ENCODE assay signal across 22 cellular contexts in genomic region chr20:63472862-63473390, GRCh38. TPM values are rescaled to one million over a fixed set of nuclear protein-coding genes. Genes with fewer than 3 reads are reported as not detected.
DNase-seq lines count a peak whose midpoint lies in the region; ATAC-seq, FAIRE-seq and TF ChIP-seq lines count a peak whose summit lies in the region.
"Had no signal": no experiment of that assay in that cellular context is flagged by ENCODE, and none has a peak within 500 bp of the region (broad histone marks: within the 10 kb centered on the region; RNA-seq: fewer than 3 reads in every experiment).

No MANE protein-coding gene starts in this region.

- DNase-seq in HepG2 (ENCODE audit: low spot score) (no peak), right lobe of liver (no peak), Panc1 (ENCODE audit: low read depth, low spot score) (no peak), endodermal cell (no peak), neuronal stem cell (ENCODE audit: low spot score) (no peak), RPMI8226 (no peak), Kasumi-1 (lab: John Stamatoyannopoulos, UW) (no peak)
- DNase-seq in stimulated activated CD8-positive, alpha-beta memory T cell treated with anti-CD3 and anti-CD28 coated beads, Interleukin-4, amount 100 ng/mL, for 48 hours, result no peak
- DNase-seq: CD8-positive, alpha-beta T cell; DMS 273 treated with DMSO at 0.1 percent for 48 hours; GF-D8; IMR-90; NCI-H1048; NCI-H1694; NCI-H2029 treated with DMSO at 0.1 percent for 48 hours; NK-92 treated with Interleukin-12 subunit alpha and Interleukin-12 subunit beta, amount 100 ng/mL, for 24 hours; Peyer's patch; SIG-M5 had no signal

- TF ChIP-seq EP300 in HepG2 (IDR thresholded peaks at IDR 0.05; ENCODE audit: low read depth in 2 of 2, low read length in 2 of 2) (no peak), HepG2 (CRISPR knock-in tag; IDR thresholded peaks at IDR 0.05; ENCODE audit: borderline replicate concordance) (no peak)

- CTCF ChIA-PET in HepG2 (lab: Yijun Ruan, JAX; ENCODE audit: low intra/inter-chr PET ratio, low total read pairs), result no interaction called here
- CTCF ChIA-PET in Panc1 (lab: Charles Lee), result no interaction called here

- H3K9ac ChIP-seq in HepG2 (ENCODE audit: insufficient read depth, low read depth, low read length), result no peak overlapping the region
- no peak overlapping the region for H3K9ac ChIP-seq in endodermal cell (ENCODE audit: extremely low read depth, low read length, poor library complexity, severe bottlenecking)
- H3K9ac ChIP-seq in neuronal stem cell (ENCODE audit: low read depth, low read length, poor library complexity), result no peak overlapping the region
- H3K9ac ChIP-seq: KMS-11 had no signal

- no peak for FAIRE-seq in HepG2 (lab: Jason Lieb, UNC)
- FAIRE-seq: GM12891, GM19239 had no signal

- H3K4ac ChIP-seq in neuronal stem cell (ENCODE audit: low read length), result no peak overlapping the region

- H2BK15ac ChIP-seq in neuronal stem cell (ENCODE audit: low read length), result peak overlapping the region; percentile 71

- no peaks in the 10 kb centered on the region for H3K79me2 ChIP-seq in HepG2 (ENCODE audit: insufficient read depth, low read length)

- peak overlapping the region; percentile 66 for H2BK5ac ChIP-seq in neuronal stem cell (ENCODE audit: low read length)

- H4K20me1 ChIP-seq in HepG2 (ENCODE audit: insufficient read depth, low read length), result peaks cover 6% of the 10 kb centered on the region; the same call in 1 of the 2 replicates

- peak overlapping the region; percentile 65 for H3K18ac ChIP-seq in neuronal stem cell (ENCODE audit: low read length)

- peaks cover 32% of the 10 kb centered on the region for H3K27me3 Mint-ChIP-seq in endodermal cell (ENCODE audit: insufficient read depth)

- 41% methylated on average over 10 of the region's 13 CpGs for WGBS in HepG2 (ENCODE audit: low lambda C conversion rate)
- 16% methylated on average over 9 of the region's 13 CpGs for WGBS in right lobe of liver (ENCODE audit: insufficient coverage, low coverage, low lambda C conversion rate, missing lambda C conversion rate)
- WGBS in endodermal cell (ENCODE audit: insufficient coverage in 1 of 2, insufficient read length in 1 of 2), 2 experiments, result 72 to 82% methylated on average over 6 to 11 of the region's 13 CpGs
- WGBS in neuronal stem cell (ENCODE audit: extremely low coverage in 2 of 2, insufficient read length in 2 of 2, insufficient replicate concordance in 1 of 2), 2 donors, result no CpG with 5 or more reads among the region's 13 CpGs

- peak overlapping the region; percentile 11 for H3K4me3 Mint-ChIP-seq in endodermal cell
- H3K4me3 Mint-ChIP-seq: CD8-positive, alpha-beta T cell had no signal

- POLR2A ChIA-PET in HepG2 (lab: Yijun Ruan, JAX), result no interaction called here
- POLR2A ChIA-PET in Panc1 (lab: Charles Lee), result no interaction called here

- H3K36me3 ChIP-seq in HepG2 (replicated peaks in 1 of 2; ENCODE audit: control insufficient read depth in 1 of 2, insufficient read depth in 2 of 2, low read length in 2 of 2) (no peaks in the 10 kb centered on the region), right lobe of liver (no peaks in the 10 kb centered on the region), Panc1 (ENCODE audit: control insufficient read depth, insufficient read depth, low read length) (no peaks in the 10 kb centered on the region; the same call in 1 of the 2 replicates), endodermal cell (ENCODE audit: control insufficient read depth, insufficient read depth, low read length) (no peaks in the 10 kb centered on the region), neuronal stem cell (replicated peaks in 1 of 2; ENCODE audit: control insufficient read depth in 2 of 2, insufficient read depth in 2 of 2, low read length in 2 of 2) (peaks cover 0 to 14% of the 10 kb centered on the region in 2 donors)
- H3K36me3 ChIP-seq: Peyer's patch had no signal

- no peak overlapping the region for H4K8ac ChIP-seq in neuronal stem cell (ENCODE audit: low read depth, low read length)

- peak overlapping the region; percentile 80 for H3K23ac ChIP-seq in neuronal stem cell (ENCODE audit: low read depth, low read length, poor library complexity)

- no peak overlapping the region for H3K4me3 ChIP-seq in HepG2 (replicated peaks in 1 of 3; ENCODE audit: insufficient read depth in 1 of 3, low read depth in 2 of 3, low read length in 3 of 3)
- no peak overlapping the region for H3K4me3 ChIP-seq in right lobe of liver
- H3K4me3 ChIP-seq in Panc1 (ENCODE audit: low read depth in 2 of 2, low read length in 2 of 2), result no peak overlapping the region
- no peak overlapping the region for H3K4me3 ChIP-seq in endodermal cell (ENCODE audit: low read length)
- no peak overlapping the region for H3K4me3 ChIP-seq in neuronal stem cell (ENCODE audit: low read length in 2 of 2)

- in situ Hi-C loops in HepG2 (cut with HindIII; ENCODE audit: extremely low pct_ligation_motif_present, low pct_unique_long_range_greater_than_20kb), result no loop called here
- in situ Hi-C loops in Panc1 (cut with HindIII; ENCODE audit: low pct_unique_long_range_greater_than_20kb, low sequenced_read_pairs), result no loop called here

- H2AFZ ChIP-seq in HepG2 (ENCODE audit: low read length), result no peak overlapping the region
- H2AFZ ChIP-seq in neuronal stem cell (ENCODE audit: low read length), result no peak overlapping the region

- peaks cover 8% of the 10 kb centered on the region for H3K79me1 ChIP-seq in neuronal stem cell (ENCODE audit: low read depth, low read length)

- H3K9me3 ChIP-seq in HepG2 (ENCODE audit: low read length) (no peaks in the 10 kb centered on the region), right lobe of liver (no peaks in the 10 kb centered on the region), Panc1 (ENCODE audit: control insufficient read depth, insufficient read depth, low read depth, low read length) (no peaks in the 10 kb centered on the region), endodermal cell (ENCODE audit: control insufficient read depth, low read length) (no peaks in the 10 kb centered on the region), neuronal stem cell (replicated peaks in 1 of 2; ENCODE audit: control insufficient read depth in 2 of 2, insufficient read depth in 1 of 2, low read depth in 1 of 2, low read length in 2 of 2) (no peaks in the 10 kb centered on the region)
- H3K9me3 ChIP-seq: Peyer's patch had no signal

- TF ChIP-seq POLR2A in HepG2 (IDR thresholded peaks at IDR 0.05; ENCODE audit: insufficient read depth in 1 of 2, low read depth in 2 of 2, low read length in 2 of 2) (no peak), right lobe of liver (IDR thresholded peaks at IDR 0.05) (no peak)

- no peak overlapping the region for H2BK120ac ChIP-seq in neuronal stem cell (ENCODE audit: low read depth, low read length)

- intact Hi-C loops in HepG2 (cut with micrococcal nuclease; ENCODE audit: unreplicated experiment), result no loop called here
- intact Hi-C loops in right lobe of liver (cut with DNase I), result no loop called here
- intact Hi-C loops in Panc1 (cut with micrococcal nuclease; ENCODE audit: unreplicated experiment), result no loop called here

- no peak overlapping the region for H3K27ac ChIP-seq in HepG2 (ENCODE audit: extremely low read length, insufficient read depth, low read length)
- no peak overlapping the region for H3K27ac ChIP-seq in right lobe of liver
- H3K27ac ChIP-seq in Panc1 (ENCODE audit: low read length), result 0 out of 2 replicates have a peak overlapping the region, but pooled peaks have one; percentile 23
- no peak overlapping the region for H3K27ac ChIP-seq in endodermal cell (ENCODE audit: low read depth, low read length)
- H3K27ac ChIP-seq in neuronal stem cell (replicated peaks; ENCODE audit: low read length), result no peak overlapping the region
- H3K27ac ChIP-seq: KMS-11, Peyer's patch had no signal

- H2AK5ac ChIP-seq in neuronal stem cell (ENCODE audit: low read depth, low read length), result peak overlapping the region; percentile 52

- H3K27me3 ChIP-seq in HepG2 (ENCODE audit: control insufficient read depth in 1 of 2, insufficient read depth in 2 of 2, low read length in 2 of 2) (peaks cover 40 to 86% of the 10 kb centered on the region in 2 experiments), right lobe of liver (peaks cover 0 to 22% of the 10 kb centered on the region in 2 donors), Panc1 (ENCODE audit: control insufficient read depth, insufficient read depth, low read length) (no peaks in the 10 kb centered on the region), endodermal cell (ENCODE audit: control insufficient read depth, insufficient read depth, low read length, poor library complexity, severe bottlenecking) (peaks cover 28% of the 10 kb centered on the region), neuronal stem cell (ENCODE audit: control insufficient read depth in 3 of 3, insufficient read depth in 3 of 3, low read depth in 1 of 3, low read length in 3 of 3) (peaks cover 0 to 42% (median 17%) of the 10 kb centered on the region in 3 experiments)

- no peaks in the 10 kb centered on the region for H3K4me1 ChIP-seq in HepG2 (ENCODE audit: insufficient read depth, low read length)
- peaks cover 0 to 4% (median 0%) of the 10 kb centered on the region in 4 donors for H3K4me1 ChIP-seq in right lobe of liver
- H3K4me1 ChIP-seq in Panc1 (ENCODE audit: control insufficient read depth, insufficient read depth, low read length), result peaks cover 13% of the 10 kb centered on the region
- no peaks in the 10 kb centered on the region for H3K4me1 ChIP-seq in endodermal cell (ENCODE audit: control insufficient read depth, insufficient read depth, low read length)
- H3K4me1 ChIP-seq in neuronal stem cell (ENCODE audit: control insufficient read depth in 2 of 2, insufficient read depth in 1 of 2, low read depth in 1 of 2, low read length in 2 of 2), result peaks cover 12 to 35% of the 10 kb centered on the region in 2 donors

- ATAC-seq in HepG2, result no peak
- ATAC-seq in right lobe of liver, result no peak
- ATAC-seq in Panc1, result no peak
- ATAC-seq: CD8-positive, alpha-beta T cell had no signal

- no peak for TF ChIP-seq RAD21 in HepG2 (CRISPR knock-in tag; IDR thresholded peaks at IDR 0.05)

- TF ChIP-seq CTCF in HepG2 (CRISPR knock-in tag; IDR thresholded peaks at IDR 0.05), result no peak
- no peak for TF ChIP-seq CTCF in right lobe of liver (IDR thresholded peaks at IDR 0.05)
- TF ChIP-seq CTCF in Panc1 (IDR thresholded peaks at IDR 0.05), result no peak
- TF ChIP-seq CTCF in endodermal cell (conservative IDR thresholded peaks at IDR 0.05), result no peak

- H3K36me3 Mint-ChIP-seq in endodermal cell (ENCODE audit: low read depth), result no peaks in the 10 kb centered on the region
- H3K36me3 Mint-ChIP-seq: CD8-positive, alpha-beta T cell had no signal

- H3K9me3 Mint-ChIP-seq in endodermal cell, result no peaks in the 10 kb centered on the region
- H3K9me3 Mint-ChIP-seq: CD8-positive, alpha-beta T cell had no signal

- no peak overlapping the region for H4K91ac ChIP-seq in neuronal stem cell (ENCODE audit: low read depth, low read length, poor library complexity)

- no TSS peak for BruUV-seq in HepG2 (replicated peaks; lab: Mats Ljungman, UMichigan)
- BruUV-seq in Panc1 (replicated peaks; lab: Mats Ljungman, UMichigan), result no TSS peak

- H3K14ac ChIP-seq in neuronal stem cell (ENCODE audit: low read length), result peak overlapping the region; percentile 64

- H3K4me2 ChIP-seq in HepG2 (ENCODE audit: low read depth, low read length) (no peak overlapping the region), neuronal stem cell (ENCODE audit: insufficient read depth, low read length, poor library complexity, severe bottlenecking) (peak overlapping the region; percentile 11)
- H3K4me2 ChIP-seq: KMS-11 had no signal

- no peaks in the 10 kb centered on the region for H3K4me1 Mint-ChIP-seq in endodermal cell

- no peak overlapping the region for H3K27ac Mint-ChIP-seq in endodermal cell
- H3K27ac Mint-ChIP-seq: CD8-positive, alpha-beta T cell had no signal

- no peak overlapping the region for H2BK12ac ChIP-seq in neuronal stem cell (ENCODE audit: low read length)

RNA-seq across cellular contexts. Expression of gene KCNQ2, which starts 0.5 kb away (rescaled TPM):
- total RNA-seq in HepG2 (2016; rRNA removed; fragmentation: Illumina TruSeq; extraction: Trizol), result not detected in 2 replicates
- not detected in 2 replicates for total RNA-seq in HepG2 (2016; cell fraction: cytosol; rRNA removed; fragmentation: Illumina TruSeq; extraction: Trizol; ENCODE audit: low read depth)
- not detected in 2 replicates for total RNA-seq in HepG2 (2016; cell fraction: insoluble cytoplasmic fraction; rRNA removed; fragmentation: Illumina TruSeq; extraction: Trizol)
- total RNA-seq in HepG2 (2016; cell fraction: membrane; rRNA removed; fragmentation: Illumina TruSeq; extraction: Trizol), result not detected in 2 replicates
- total RNA-seq in HepG2 (2016; cell fraction: nucleus; rRNA removed; fragmentation: Illumina TruSeq; extraction: Trizol), result not detected in 2 replicates
- polyA plus RNA-seq in HepG2 (2011; rRNA removed), result not detected in 2 replicates
- not detected in 2 replicates for polyA plus RNA-seq in HepG2 (2011; cell fraction: cytosol; rRNA removed)
- polyA plus RNA-seq in HepG2 (2011; cell fraction: nucleus; rRNA removed), result 0.03 and 0.10 TPM in 2 replicates
- polyA plus RNA-seq in HepG2 (2012), result not detected in 2 replicates
- polyA plus RNA-seq in HepG2 (2016; cell fraction: cytosol; fragmentation: Illumina TruSeq; extraction: Trizol; ENCODE audit: low read depth), result not detected in 2 replicates
- not detected in 2 replicates for polyA plus RNA-seq in HepG2 (2016; cell fraction: insoluble cytoplasmic fraction; fragmentation: Illumina TruSeq; extraction: Trizol; ENCODE audit: low read depth)
- not detected in 2 replicates for polyA plus RNA-seq in HepG2 (2016; cell fraction: membrane; fragmentation: Illumina TruSeq; extraction: Trizol; ENCODE audit: low read depth)
- polyA plus RNA-seq in HepG2 (2016; cell fraction: nucleus; fragmentation: Illumina TruSeq; extraction: Trizol; ENCODE audit: insufficient read depth, low read depth), result not detected in 2 replicates
- polyA minus RNA-seq in HepG2 (2011; rRNA and poly(A)+ RNA removed; ENCODE audit: low replicate concordance), result 0.02 and 1.2 TPM in 2 replicates
- not detected in 2 replicates for polyA minus RNA-seq in HepG2 (2011; cell fraction: cytosol; rRNA and poly(A)+ RNA removed)
- not detected in 2 replicates for polyA minus RNA-seq in HepG2 (2011; cell fraction: nucleus; rRNA and poly(A)+ RNA removed)
- total RNA-seq in right lobe of liver, result not detected
- total RNA-seq in Panc1 (2021; ENCODE audit: unreplicated experiment), result 19.4 TPM
- 37.9 TPM for polyA plus RNA-seq in Panc1 (2012; ENCODE audit: insufficient read length)
- total RNA-seq in endodermal cell, result 10 to 100 TPM; 36.4 to 62.8 TPM
- 111 TPM for polyA plus RNA-seq in endodermal cell (2013, experiment 1 of 2)
- 96.8 TPM for polyA plus RNA-seq in endodermal cell (2013, experiment 2 of 2)
- polyA plus RNA-seq in neuronal stem cell (2013, experiment 1 of 2), result 79.3 TPM
- 73.4 TPM for polyA plus RNA-seq in neuronal stem cell (2013, experiment 2 of 2)
- total RNA-seq: CD8-positive, alpha-beta T cell; IMR-90; Peyer's patch had no signal
- polyA plus RNA-seq: AG04450 had no signal

RNA-seq across cellular contexts. Expression of gene EEF1A2, which starts 26.0 kb away (rescaled TPM):
- total RNA-seq in HepG2 (2016; rRNA removed; fragmentation: Illumina TruSeq; extraction: Trizol), result 0.36 and 0.44 TPM in 2 replicates
- total RNA-seq in HepG2 (2016; cell fraction: cytosol; rRNA removed; fragmentation: Illumina TruSeq; extraction: Trizol; ENCODE audit: low read depth), result 0.51 TPM in 1 of 2 replicates, not detected in the other
- 0.18 and 0.37 TPM in 2 replicates for total RNA-seq in HepG2 (2016; cell fraction: insoluble cytoplasmic fraction; rRNA removed; fragmentation: Illumina TruSeq; extraction: Trizol)
- total RNA-seq in HepG2 (2016; cell fraction: membrane; rRNA removed; fragmentation: Illumina TruSeq; extraction: Trizol), result 0.90 and 1.00 TPM in 2 replicates
- total RNA-seq in HepG2 (2016; cell fraction: nucleus; rRNA removed; fragmentation: Illumina TruSeq; extraction: Trizol), result 0.22 and 0.47 TPM in 2 replicates
- polyA plus RNA-seq in HepG2 (2011; rRNA removed), result 0.87 and 1.8 TPM in 2 replicates
- 1.6 and 1.7 TPM in 2 replicates for polyA plus RNA-seq in HepG2 (2011; cell fraction: cytosol; rRNA removed)
- 2.6 and 2.9 TPM in 2 replicates for polyA plus RNA-seq in HepG2 (2011; cell fraction: nucleus; rRNA removed)
- 1.0 and 4.0 TPM in 2 replicates for polyA plus RNA-seq in HepG2 (2012)
- 0.58 and 0.81 TPM in 2 replicates for polyA plus RNA-seq in HepG2 (2016; cell fraction: cytosol; fragmentation: Illumina TruSeq; extraction: Trizol; ENCODE audit: low read depth)
- 0.54 and 1.5 TPM in 2 replicates for polyA plus RNA-seq in HepG2 (2016; cell fraction: insoluble cytoplasmic fraction; fragmentation: Illumina TruSeq; extraction: Trizol; ENCODE audit: low read depth)
- polyA plus RNA-seq in HepG2 (2016; cell fraction: membrane; fragmentation: Illumina TruSeq; extraction: Trizol; ENCODE audit: low read depth), result 0.81 and 1.1 TPM in 2 replicates
- polyA plus RNA-seq in HepG2 (2016; cell fraction: nucleus; fragmentation: Illumina TruSeq; extraction: Trizol; ENCODE audit: insufficient read depth, low read depth), result 1.2 and 1.5 TPM in 2 replicates
- 1.4 and 21.5 TPM in 2 replicates for polyA minus RNA-seq in HepG2 (2011; rRNA and poly(A)+ RNA removed; ENCODE audit: low replicate concordance)
- polyA minus RNA-seq in HepG2 (2011; cell fraction: cytosol; rRNA and poly(A)+ RNA removed), result 1.1 and 3.3 TPM in 2 replicates
- polyA minus RNA-seq in HepG2 (2011; cell fraction: nucleus; rRNA and poly(A)+ RNA removed), result 0.75 and 1.0 TPM in 2 replicates
- 100 to 1,000 TPM in 2 of 6 experiments, 1 to 10 TPM in 1, under 1 TPM in 3; 0.22 to 153 (median 1.0) TPM for total RNA-seq in right lobe of liver
- total RNA-seq in Panc1 (2021; ENCODE audit: unreplicated experiment), result 178 TPM
- 392 TPM for polyA plus RNA-seq in Panc1 (2012; ENCODE audit: insufficient read length)
- 10 to 100 TPM; 12.1 to 22.6 TPM for total RNA-seq in endodermal cell
- 24.7 TPM for polyA plus RNA-seq in endodermal cell (2013, experiment 1 of 2)
- polyA plus RNA-seq in endodermal cell (2013, experiment 2 of 2), result 18.3 TPM
- polyA plus RNA-seq in neuronal stem cell (2013, experiment 1 of 2), result 0.57 TPM
- polyA plus RNA-seq in neuronal stem cell (2013, experiment 2 of 2), result 0.96 TPM

RNA-seq across cellular contexts. Expression of gene PPDPF, which starts 47.6 kb away (rescaled TPM):
- total RNA-seq in HepG2 (2016; rRNA removed; fragmentation: Illumina TruSeq; extraction: Trizol) (6.0 and 7.0 TPM in 2 replicates), right lobe of liver (10 to 100 TPM; 50.2 to 99.4 (median 76.7) TPM), Panc1 (2021; ENCODE audit: unreplicated experiment) (241 TPM), endodermal cell (100 to 1,000 TPM; 247 to 296 TPM)
- 21.9 and 23.8 TPM in 2 replicates for total RNA-seq in HepG2 (2016; cell fraction: cytosol; rRNA removed; fragmentation: Illumina TruSeq; extraction: Trizol; ENCODE audit: low read depth)
- total RNA-seq in HepG2 (2016; cell fraction: insoluble cytoplasmic fraction; rRNA removed; fragmentation: Illumina TruSeq; extraction: Trizol), result 4.3 and 5.4 TPM in 2 replicates
- 16.4 and 22.5 TPM in 2 replicates for total RNA-seq in HepG2 (2016; cell fraction: membrane; rRNA removed; fragmentation: Illumina TruSeq; extraction: Trizol)
- total RNA-seq in HepG2 (2016; cell fraction: nucleus; rRNA removed; fragmentation: Illumina TruSeq; extraction: Trizol), result 5.4 and 6.2 TPM in 2 replicates
- polyA plus RNA-seq in HepG2 (2011; rRNA removed), result 1.8 and 2.2 TPM in 2 replicates
- 2.4 and 6.2 TPM in 2 replicates for polyA plus RNA-seq in HepG2 (2011; cell fraction: cytosol; rRNA removed)
- polyA plus RNA-seq in HepG2 (2011; cell fraction: nucleus; rRNA removed), result 6.3 and 9.5 TPM in 2 replicates
- 12.0 and 18.6 TPM in 2 replicates for polyA plus RNA-seq in HepG2 (2012)
- polyA plus RNA-seq in HepG2 (2016; cell fraction: cytosol; fragmentation: Illumina TruSeq; extraction: Trizol; ENCODE audit: low read depth), result 606 and 718 TPM in 2 replicates
- 42.4 and 57.7 TPM in 2 replicates for polyA plus RNA-seq in HepG2 (2016; cell fraction: insoluble cytoplasmic fraction; fragmentation: Illumina TruSeq; extraction: Trizol; ENCODE audit: low read depth)
- polyA plus RNA-seq in HepG2 (2016; cell fraction: membrane; fragmentation: Illumina TruSeq; extraction: Trizol; ENCODE audit: low read depth), result 288 and 295 TPM in 2 replicates
- 40.1 and 40.2 TPM in 2 replicates for polyA plus RNA-seq in HepG2 (2016; cell fraction: nucleus; fragmentation: Illumina TruSeq; extraction: Trizol; ENCODE audit: insufficient read depth, low read depth)
- polyA minus RNA-seq in HepG2 (2011; rRNA and poly(A)+ RNA removed; ENCODE audit: low replicate concordance), result 8.4 and 13.9 TPM in 2 replicates
- 15.8 and 39.4 TPM in 2 replicates for polyA minus RNA-seq in HepG2 (2011; cell fraction: cytosol; rRNA and poly(A)+ RNA removed)
- polyA minus RNA-seq in HepG2 (2011; cell fraction: nucleus; rRNA and poly(A)+ RNA removed), result 4.5 and 4.8 TPM in 2 replicates
- 323 TPM for polyA plus RNA-seq in Panc1 (2012; ENCODE audit: insufficient read length)
- polyA plus RNA-seq in endodermal cell (2013, experiment 1 of 2), result 318 TPM
- polyA plus RNA-seq in endodermal cell (2013, experiment 2 of 2), result 282 TPM
- 310 TPM for polyA plus RNA-seq in neuronal stem cell (2013, experiment 1 of 2)
- polyA plus RNA-seq in neuronal stem cell (2013, experiment 2 of 2), result 296 TPM

Comparison
In these comparisons a context has a peak if more than half of its experiments do, and no peak if none do; other contexts are left out.
1. RNA of gene KCNQ2, which starts 0.5 kb away (total RNA-seq): 36.4 to 62.8 TPM in endodermal cell and 19.4 TPM in Panc1 (single experiment); not detected in HepG2 and not detected in right lobe of liver; every median in the first group is over 10 times any median in the second.